In genomic region chr10:133306941-133307379, GRCh38 we compare ENCODE assay signal across 11 cellular contexts. TPM values are rescaled to one million over a fixed set of nuclear protein-coding genes. Genes with fewer than 3 reads are reported as not detected.
DNase-seq lines count a peak whose midpoint lies in the region; ATAC-seq and TF ChIP-seq lines count a peak whose summit lies in the region.
"Had no signal": no experiment of that assay in that cellular context is flagged by ENCODE, and none has a peak within 500 bp of the region (broad histone marks: within the 10 kb centered on the region; RNA-seq: fewer than 3 reads in every experiment).

No MANE protein-coding gene starts in this region.

- no peak overlapping the region for H3K27ac ChIP-seq in BLaER1
- H3K27ac ChIP-seq in breast epithelium = no peak overlapping the region

- intact Hi-C loops in breast epithelium (cut with DNase I; ENCODE audit: low total_unique reads) = no loop called here

- H3K36me3 Mint-ChIP-seq in IgD-negative memory B cell (peaks cover 2% of the 10 kb centered on the region), nephron (ENCODE audit: low read depth) (peaks cover 30% of the 10 kb centered on the region)

- peak overlapping the region; percentile 96 for H3K9ac ChIP-seq in BLaER1

- TF ChIP-seq CTCF in breast epithelium (IDR thresholded peaks at IDR 0.05) (no peak), nephron (IDR thresholded peaks at IDR 0.05; ENCODE audit: unreplicated experiment in 3 of 3) (no peak)

- H3K4me3 Mint-ChIP-seq in IgD-negative memory B cell = peak overlapping the region in 3 of 4 donors; percentile 44 to 76 (median 71)
- H3K4me3 Mint-ChIP-seq in nephron = peak overlapping the region; percentile 96 to 100 (median 97)

- ATAC-seq in HG03280 (IDR thresholded peaks at IDR 0.05; ENCODE audit: unreplicated experiment) = no peak
- ATAC-seq in GM21367 (IDR thresholded peaks at IDR 0.05; ENCODE audit: unreplicated experiment) = no peak

- H3K4me3 ChIP-seq in BLaER1 = no peak overlapping the region
- peak overlapping the region in 2 of 3 donors; percentile 1 to 99 for H3K4me3 ChIP-seq in breast epithelium

- H3K27me3 Mint-ChIP-seq in IgD-negative memory B cell (no peaks in the 10 kb centered on the region), nephron (ENCODE audit: low read depth) (no peaks in the 10 kb centered on the region)

- H3K36me3 ChIP-seq in BLaER1 (peaks cover 58% of the 10 kb centered on the region), breast epithelium (no peaks in the 10 kb centered on the region)

- peaks cover 87% of the 10 kb centered on the region for H4K20me1 ChIP-seq in BLaER1

- H3K9me3 Mint-ChIP-seq in IgD-negative memory B cell = no peaks in the 10 kb centered on the region
- H3K9me3 Mint-ChIP-seq in nephron = no peaks in the 10 kb centered on the region

- H3K4me1 ChIP-seq in BLaER1 = peaks cover 30% of the 10 kb centered on the region
- peaks cover 0 to 7% of the 10 kb centered on the region in 2 donors for H3K4me1 ChIP-seq in breast epithelium

- H3K9me3 ChIP-seq in BLaER1 (no peaks in the 10 kb centered on the region), breast epithelium (no peaks in the 10 kb centered on the region)
- H3K9me3 ChIP-seq: prostate gland had no signal

- H3K4me2 ChIP-seq in BLaER1 = peak overlapping the region; percentile 96

- H3K27me3 ChIP-seq in BLaER1 = no peaks in the 10 kb centered on the region
- no peaks in the 10 kb centered on the region for H3K27me3 ChIP-seq in breast epithelium

- DNase-seq in breast epithelium (ENCODE audit: low spot score in 2 of 2) (no peak), DMS153 (lab: John Stamatoyannopoulos, UW) (no peak), NCI-H1694 (lab: John Stamatoyannopoulos, UW) (no peak)

- peaks cover 19 to 24% (median 24%) of the 10 kb centered on the region in 3 donors for H3K4me1 Mint-ChIP-seq in IgD-negative memory B cell
- peaks cover 23% of the 10 kb centered on the region for H3K4me1 Mint-ChIP-seq in nephron

- peak overlapping the region; percentile 73 to 99 (median 97) for H3K27ac Mint-ChIP-seq in IgD-negative memory B cell
- peak overlapping the region in 2 of 3 experiments; percentile 86 to 98 for H3K27ac Mint-ChIP-seq in nephron

- TF ChIP-seq POLR2A in breast epithelium (IDR thresholded peaks at IDR 0.05) = no peak

RNA-seq across cellular contexts. Expression of gene TUBGCP2, which starts 1.7 kb away (rescaled TPM):
- 32.1 TPM for polyA plus RNA-seq in IgD-negative memory B cell
- 10 to 100 TPM; 33.6 to 40.0 (median 39.5) TPM for total RNA-seq in breast epithelium

RNA-seq across cellular contexts. Expression of gene ZNF511, which starts 1.8 kb away (rescaled TPM):
- polyA plus RNA-seq in IgD-negative memory B cell = 107 TPM
- 10 to 100 TPM; 27.4 to 33.2 (median 32.1) TPM for total RNA-seq in breast epithelium

RNA-seq across cellular contexts. Expression of gene CALY, which starts 29.7 kb away (rescaled TPM):
- polyA plus RNA-seq in IgD-negative memory B cell = not detected
- total RNA-seq in breast epithelium = under 1 TPM in 1 of 3 donors, not detected in 2; 0.66 TPM
- total RNA-seq: dermis microvascular lymphatic vessel endothelial cell, RPMI7951 had no signal

RNA-seq across cellular contexts. Expression of gene ADAM8, which starts 30.3 kb away (rescaled TPM):
- 70.9 TPM for polyA plus RNA-seq in IgD-negative memory B cell
- 1 to 10 TPM; 4.6 to 6.6 (median 5.0) TPM for total RNA-seq in breast epithelium

RNA-seq across cellular contexts. Expression of gene PRAP1, which starts 40.2 kb away (rescaled TPM):
- polyA plus RNA-seq in IgD-negative memory B cell = not detected
- not detected for total RNA-seq in breast epithelium
- total RNA-seq: dermis microvascular lymphatic vessel endothelial cell, RPMI7951 had no signal
